In the genomic region with DNA sequence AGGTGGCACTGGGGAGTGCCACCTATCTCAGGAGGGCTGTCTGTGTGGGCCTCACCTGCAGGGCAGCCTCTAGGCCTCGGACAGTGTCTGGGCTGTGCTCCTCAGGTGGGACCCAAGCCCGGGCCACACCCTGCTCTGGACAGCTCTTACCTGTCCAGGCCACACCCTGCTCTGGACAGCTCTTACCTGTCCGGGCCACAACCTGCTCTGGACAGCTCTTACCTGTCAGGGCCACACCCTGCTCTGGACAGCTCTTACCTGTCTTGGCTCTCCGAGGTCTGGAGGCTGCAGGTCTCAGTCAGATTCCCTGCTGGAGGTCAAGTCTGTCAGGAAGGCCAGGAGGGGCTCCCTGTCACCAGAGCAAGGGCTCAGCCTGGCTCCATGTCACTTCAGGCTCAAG, we compare ENCODE assay signal across 23 cellular contexts.
"Had no signal": no experiment of that assay in that cellular context is flagged by ENCODE, and none has a peak within 500 bp of the region (broad histone marks: within the 10 kb centered on the region; RNA-seq: fewer than 3 reads in every experiment).

No MANE protein-coding gene starts in this region.

- H3K27me3 ChIP-seq: brain microvascular endothelial cell, cardiac muscle cell had no signal

- DNase-seq: activated CD4-positive, alpha-beta memory T cell treated with anti-CD3 and anti-CD28 coated beads for 36 hours; activated CD4-positive, alpha-beta T cell treated with anti-CD3 and anti-CD28 coated beads, Interleukin-2, amount 10 ng/mL, durations not matched to agents 7 days and 5 days; activated CD4-positive, CD25-positive, alpha-beta regulatory T cell; activated CD8-positive, alpha-beta memory T cell treated with anti-CD3 and anti-CD28 coated beads for 24 hours; activated gamma-delta T cell treated with Interleukin-2 at 50 U/mL for 16 hours; activated naive CD4-positive, alpha-beta T cell treated with anti-CD3 and anti-CD28 coated beads, Interleukin-2, amount 10 ng/mL, durations not matched to agents 7 days and 5 days; activated naive CD8-positive, alpha-beta T cell treated with anti-CD3 and anti-CD28 coated beads for 36 hours; activated T-cell treated with anti-CD3 and anti-CD28 coated beads for 4 hours; activated T-cell treated with anti-CD3 and anti-CD28 coated beads, Interleukin-2, amount 50 U/mL, for 48 hours; brain microvascular endothelial cell; KG1; NCI-H1048; NCI-H146; NCI-H1930; NCI-H2171; NCI-H226; NCI-H526 treated with DMSO at 0.1 percent for 48 hours; PC-9; SIG-M5; T-helper 17 cell; T-helper 9 cell had no signal

- ATAC-seq: activated T-helper 17 cell treated with anti-CD3 and anti-CD28 coated beads, Interleukin-2, amount 50 U/mL, for 72 hours; T-helper 17 cell had no signal

- H3K36me3 ChIP-seq: brain microvascular endothelial cell, cardiac muscle cell had no signal

- H2AFZ ChIP-seq: PC-9 had no signal

- H3K4me3 ChIP-seq: cardiac muscle cell, PC-9 had no signal

- H3K27ac ChIP-seq: brain microvascular endothelial cell, cardiac muscle cell, PC-9 had no signal

- H3K4me2 ChIP-seq: PC-9 had no signal
